8 cellular contexts compared by ENCODE assay signal in the genomic region with DNA sequence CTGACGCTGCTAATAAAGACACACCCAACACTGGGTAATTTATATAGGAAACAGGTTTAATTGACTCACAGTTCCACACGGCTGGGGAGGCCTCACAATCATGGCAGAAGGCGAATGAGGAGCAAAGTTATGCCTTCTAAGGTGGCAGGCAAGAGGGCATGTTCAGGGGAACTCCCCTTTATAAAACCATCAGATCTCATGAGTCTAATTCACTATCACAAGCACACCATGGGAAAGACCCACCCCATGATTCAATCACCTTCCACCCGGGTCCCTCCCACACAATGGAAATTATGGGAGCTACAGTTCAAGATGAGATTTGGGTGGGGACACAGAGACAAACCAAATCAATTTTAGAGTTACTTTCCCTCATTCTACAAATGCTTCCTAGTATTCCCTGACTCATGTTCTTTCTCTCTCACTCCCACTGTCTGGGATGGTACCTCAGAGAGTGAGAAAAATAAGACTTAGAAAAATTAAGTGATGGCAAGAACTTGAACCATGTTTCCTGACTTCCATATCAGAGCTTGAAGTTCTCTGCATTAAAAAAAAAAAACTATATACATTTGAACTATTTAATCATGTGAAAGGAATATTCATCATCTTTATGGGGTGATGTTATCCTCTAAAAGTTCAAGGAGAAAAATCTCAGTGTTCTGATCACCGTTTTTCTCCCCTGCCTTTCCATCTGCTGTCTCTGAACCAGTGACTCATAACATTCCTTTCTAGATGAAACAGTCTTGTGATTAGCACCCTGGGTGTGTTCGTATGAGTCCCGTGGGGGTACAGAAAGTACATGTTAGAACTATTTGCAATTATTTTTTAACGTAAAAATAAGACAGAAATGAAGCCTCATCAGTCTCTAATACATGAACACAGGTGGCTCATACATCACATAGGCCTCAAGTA.
DNase-seq lines count a peak whose midpoint lies in the region; ATAC-seq and TF ChIP-seq lines count a peak whose summit lies in the region.

No MANE protein-coding gene starts in this region.

- H3K4me1 ChIP-seq in ovary (ENCODE audit: insufficient read depth) = no peaks in the 10 kb centered on the region

- no peak for TF ChIP-seq POLR2A in ovary (IDR thresholded peaks at IDR 0.05)

- TF ChIP-seq EP300 in ovary (IDR thresholded peaks at IDR 0.05) = no peak

- WGBS in ovary, 3 donors = 58 to 61% (median 59%) methylated on average over 8 of the region's 8 CpGs

- peak; percentile 95 for ATAC-seq in GM18861 (IDR thresholded peaks at IDR 0.05; ENCODE audit: unreplicated experiment)
- peak; percentile 94 for ATAC-seq in HG02759 (IDR thresholded peaks at IDR 0.05; ENCODE audit: unreplicated experiment)

- CTCF ChIA-PET in RWPE1 (lab: Yijun Ruan, JAX) = interaction anchor here (1.0 kb wide), 1 partner anchor 997 kb away, joined by 4 read pairs; no protein-coding TSS in a partner anchor

- DNase-seq in RWPE1 (ENCODE audit: low spot score) (peak; percentile 86), non-pigmented ciliary epithelial cell (ENCODE audit: low read depth) (peak; percentile 68), ovary (no peak), NCI-H748 (lab: John Stamatoyannopoulos, UW; ENCODE audit: unreplicated experiment) (no peak), SIG-M5 (lab: John Stamatoyannopoulos, UW) (no peak), T1000 (lab: John Stamatoyannopoulos, UW) (no peak)

- no peaks in the 10 kb centered on the region for H3K9me3 ChIP-seq in ovary

- TF ChIP-seq CTCF in RWPE1 (conservative IDR thresholded peaks at IDR 0.05; ENCODE audit: low read depth) (no peak), ovary (IDR thresholded peaks at IDR 0.05) (no peak)

- no peaks in the 10 kb centered on the region for H3K36me3 ChIP-seq in ovary

- H3K27ac ChIP-seq in RWPE1 (peak overlapping the region; percentile 52; the same call in 1 of the 2 replicates), ovary (no peak overlapping the region)

- no peak overlapping the region for H3K4me3 ChIP-seq in ovary

- POLR2A ChIA-PET in RWPE1 (lab: Yijun Ruan, JAX; ENCODE audit: low non-redundant PET) = no interaction called here

- no peaks in the 10 kb centered on the region for H3K27me3 ChIP-seq in ovary

- intact Hi-C loops in ovary (cut with DNase I) = no loop called here

Comparison
In these comparisons a context has a peak if more than half of its experiments do, and no peak if none do; other contexts are left out.
1. DNase-seq: peak in RWPE1 (single experiment) and non-pigmented ciliary epithelial cell (single experiment); none in ovary (0 of 5), NCI-H748 (single experiment), SIG-M5 (single experiment) and T1000 (single experiment).